Comparison of ENCODE assay signal across 30 cellular contexts in genomic region chr2:82259551-82259950, GRCh38.
"Had no signal": no experiment of that assay in that cellular context is flagged by ENCODE, and none has a peak within 500 bp of the region (broad histone marks: within the 10 kb centered on the region; RNA-seq: fewer than 3 reads in every experiment).

No MANE protein-coding gene starts in this region.

- H3K4me1 ChIP-seq: adrenal gland, body of pancreas, esophagus muscularis mucosa, foreskin keratinocyte, gastrocnemius medialis, heart left ventricle had no signal

- H3K27me3 ChIP-seq: adrenal gland, body of pancreas, esophagus muscularis mucosa, foreskin keratinocyte, gastrocnemius medialis, heart left ventricle had no signal

- ATAC-seq: activated CD4-positive, alpha-beta T cell treated with anti-CD3 and anti-CD28 coated beads for 36 hours; activated CD8-positive, alpha-beta memory T cell treated with anti-CD3 and anti-CD28 coated beads, Interleukin-2, amount 10 ng/mL, durations not matched to agents 7 days and 5 days; activated CD8-positive, alpha-beta T cell treated with anti-CD3 and anti-CD28 coated beads, Interleukin-2, amount 10 ng/mL, durations not matched to agents 7 days and 5 days; activated naive CD8-positive, alpha-beta T cell treated with anti-CD3 and anti-CD28 coated beads, Interleukin-2, amount 50 U/mL, for 24 hours; body of pancreas; effector memory CD8-positive, alpha-beta T cell; foreskin keratinocyte; gastrocnemius medialis; heart left ventricle had no signal

- DNase-seq: activated CD4-positive, alpha-beta memory T cell treated with anti-CD3 and anti-CD28 coated beads for 36 hours; activated CD4-positive, alpha-beta T cell treated with anti-CD3 and anti-CD28 coated beads for 36 hours; activated CD4-positive, alpha-beta T cell treated with anti-CD3 and anti-CD28 coated beads, Interleukin-2, amount 10 ng/mL, durations not matched to agents 24 days and 14 days; activated CD4-positive, CD25-positive, alpha-beta regulatory T cell; activated CD4-positive, CD25-positive, alpha-beta regulatory T cell treated with anti-CD3 and anti-CD28 coated beads, Interleukin-2, amount 50 U/mL, for 72 hours; activated CD8-positive, alpha-beta memory T cell treated with anti-CD3 and anti-CD28 coated beads, Interleukin-2, amount 10 ng/mL, durations not matched to agents 7 days and 5 days; activated CD8-positive, alpha-beta memory T cell treated with anti-CD3 and anti-CD28 coated beads, Interleukin-2, amount 50 U/mL, for 4 hours; activated CD8-positive, alpha-beta T cell treated with anti-CD3 and anti-CD28 coated beads, Interleukin-2, amount 10 ng/mL, durations not matched to agents 7 days and 5 days; activated effector memory CD4-positive, alpha-beta T cell treated with anti-CD3 and anti-CD28 coated beads, Interleukin-2, amount 50 U/mL, for 16 hours; activated naive CD4-positive, alpha-beta T cell treated with anti-CD3 and anti-CD28 coated beads for 36 hours; activated naive CD8-positive, alpha-beta T cell treated with anti-CD3 and anti-CD28 coated beads for 36 hours; activated naive CD8-positive, alpha-beta T cell treated with anti-CD3 and anti-CD28 coated beads, Interleukin-2, amount 50 U/mL, for 24 hours; activated T-cell treated with anti-CD3 and anti-CD28 coated beads, Interleukin-2, amount 50 U/mL, for 1 hour; activated T-cell treated with anti-CD3 and anti-CD28 coated beads, Interleukin-2, amount 50 U/mL, for 48 hours; adrenal gland; amygdala; aorta; body of pancreas; caudate nucleus; cortex of kidney; dermis blood vessel endothelial cell; effector CD4-positive, alpha-beta T cell; effector memory CD8-positive, alpha-beta T cell; erythroblast; foreskin keratinocyte; gastrocnemius medialis; glutamatergic neuron; heart left ventricle; T-helper 2 cell had no signal

- H3K9me3 ChIP-seq: adrenal gland, body of pancreas, esophagus muscularis mucosa, gastrocnemius medialis had no signal

- H3K27ac ChIP-seq: adrenal gland, body of pancreas, esophagus muscularis mucosa, foreskin keratinocyte, gastrocnemius medialis, heart left ventricle had no signal

- H3K4me3 ChIP-seq: adrenal gland, body of pancreas, esophagus muscularis mucosa, gastrocnemius medialis, heart left ventricle had no signal

- H3K36me3 ChIP-seq: adrenal gland, esophagus muscularis mucosa, gastrocnemius medialis, heart left ventricle had no signal
